18 cellular contexts compared by ENCODE assay signal in genomic region chr15:40075298-40076044, GRCh38. TPM values are rescaled to one million over a fixed set of nuclear protein-coding genes. Genes with fewer than 3 reads are reported as not detected.
DNase-seq lines count a peak whose midpoint lies in the region; ATAC-seq and TF ChIP-seq lines count a peak whose summit lies in the region.
"Had no signal": no experiment of that assay in that cellular context is flagged by ENCODE, and none has a peak within 500 bp of the region (broad histone marks: within the 10 kb centered on the region; RNA-seq: fewer than 3 reads in every experiment).

No MANE protein-coding gene starts in this region.

- CTCF ChIA-PET in Panc1 (lab: Charles Lee): no interaction called here

- H3K4me3 ChIP-seq in Panc1 (ENCODE audit: low read depth in 2 of 2, low read length in 2 of 2) (no peak overlapping the region), right lobe of liver (no peak overlapping the region), stomach (no peak overlapping the region)

- 74% methylated on average over 15 of the region's 18 CpGs for WGBS in right lobe of liver (ENCODE audit: insufficient coverage, low coverage, low lambda C conversion rate, missing lambda C conversion rate)
- 63 to 70% (median 69%) methylated on average over 18 of the region's 18 CpGs for WGBS in stomach, 5 donors

- H3K36me3 ChIP-seq in Panc1 (ENCODE audit: control insufficient read depth, insufficient read depth, low read length) (no peaks in the 10 kb centered on the region), right lobe of liver (no peaks in the 10 kb centered on the region), stomach (no peaks in the 10 kb centered on the region)

- no peak for TF ChIP-seq POLR2A in right lobe of liver (IDR thresholded peaks at IDR 0.05)
- TF ChIP-seq POLR2A in stomach (IDR thresholded peaks at IDR 0.05): no peak

- TF ChIP-seq EP300 in stomach (IDR thresholded peaks at IDR 0.05): no peak

- H3K4me1 ChIP-seq in Panc1 (ENCODE audit: control insufficient read depth, insufficient read depth, low read length) (peaks cover 11% of the 10 kb centered on the region), right lobe of liver (no peaks in the 10 kb centered on the region), stomach (peaks cover 13 to 38% (median 24%) of the 10 kb centered on the region in 4 donors)

- H3K27ac ChIP-seq in Panc1 (ENCODE audit: low read length) (peak overlapping the region; percentile 31; the same call in 1 of the 2 replicates), right lobe of liver (no peak overlapping the region), stomach (peak overlapping the region in 3 of 5 donors; percentile 17 to 42 (median 22))

- in situ Hi-C loops in Panc1 (cut with HindIII; ENCODE audit: low pct_unique_long_range_greater_than_20kb, low sequenced_read_pairs): no loop called here

- TF ChIP-seq CTCF in Panc1 (IDR thresholded peaks at IDR 0.05): no peak
- TF ChIP-seq CTCF in right lobe of liver (IDR thresholded peaks at IDR 0.05): no peak
- TF ChIP-seq CTCF in stomach (IDR thresholded peaks at IDR 0.05): no peak

- no TSS peak for BruUV-seq in Panc1 (replicated peaks; lab: Mats Ljungman, UMichigan)

- POLR2A ChIA-PET in Panc1 (lab: Charles Lee): no interaction called here

- DNase-seq in NCI-H345 (lab: John Stamatoyannopoulos, UW): peak; percentile 46
- no peak for DNase-seq in NCI-H345 treated with DMSO at 0.1 percent for 48 hours (lab: John Stamatoyannopoulos, UW; ENCODE audit: unreplicated experiment)
- no peak for DNase-seq in Panc1 (ENCODE audit: low read depth, low spot score)
- DNase-seq in right lobe of liver: no peak
- DNase-seq in stomach: peak; percentile 73
- no peak for DNase-seq in iPS-NIHi7 (ENCODE audit: extremely low spot score)
- DNase-seq: activated CD8-positive, alpha-beta memory T cell treated with anti-CD3 and anti-CD28 coated beads, Interleukin-2, amount 50 U/mL, for 48 hours; activated naive CD8-positive, alpha-beta T cell treated with anti-CD3 and anti-CD28 coated beads for 36 hours; GOT3; NCI-H187; stimulated activated CD4-positive, alpha-beta T cell treated with anti-CD3 and anti-CD28 coated beads, Interleukin-4, amount 100 ng/mL, for 4 hours; stimulated activated naive CD4-positive, alpha-beta T cell treated with Interleukin-2 at 50 U/mL for 16 hours; SW 1271 had no signal

- no peaks in the 10 kb centered on the region for H3K9me3 ChIP-seq in Panc1 (ENCODE audit: control insufficient read depth, insufficient read depth, low read depth, low read length)
- H3K9me3 ChIP-seq in right lobe of liver: no peaks in the 10 kb centered on the region
- H3K9me3 ChIP-seq in stomach: no peaks in the 10 kb centered on the region

- H3K27me3 ChIP-seq in Panc1 (ENCODE audit: control insufficient read depth, insufficient read depth, low read length) (no peaks in the 10 kb centered on the region), right lobe of liver (no peaks in the 10 kb centered on the region), stomach (no peaks in the 10 kb centered on the region)

- no peak for ATAC-seq in Panc1
- peak in 3 of 4 donors; percentile 10 to 44 (median 43) for ATAC-seq in right lobe of liver
- ATAC-seq in HG02642 (IDR thresholded peaks at IDR 0.05; ENCODE audit: poor library complexity, unreplicated experiment): no peak
- ATAC-seq in HG02763 (IDR thresholded peaks at IDR 0.05; ENCODE audit: unreplicated experiment): no peak
- ATAC-seq: activated CD4-positive, CD25-positive, alpha-beta regulatory T cell treated with anti-CD3 and anti-CD28 coated beads, Interleukin-2, amount 50 U/mL, for 24 hours; natural killer cell treated with Interleukin-12 subunit alpha and Interleukin-12 subunit beta and Interleukin-15 and Interleukin-18, amount 100 ng/mL, for 72 hours; sciatic nerve had no signal

- intact Hi-C loops in Panc1 (cut with micrococcal nuclease; ENCODE audit: unreplicated experiment) (no loop called here), right lobe of liver (cut with DNase I) (no loop called here), stomach (cut with DNase I; ENCODE audit: low total_unique reads) (no loop called here)

RNA-seq across cellular contexts. Expression of gene BMF, which starts 33.2 kb away (rescaled TPM):
- total RNA-seq in Panc1 (2021; ENCODE audit: unreplicated experiment): 7.8 TPM
- 9.4 TPM for polyA plus RNA-seq in Panc1 (2012; ENCODE audit: insufficient read length)
- total RNA-seq in right lobe of liver: 1 to 10 TPM; 1.7 to 7.3 (median 3.4) TPM
- total RNA-seq in stomach: 10 to 100 TPM in 3 of 5 donors, 1 to 10 TPM in 2; 2.2 to 11.7 (median 10.7) TPM
- 1 to 10 TPM; 3.8 to 6.5 (median 5.1) TPM for polyA plus RNA-seq in stomach

RNA-seq across cellular contexts. Expression of gene SRP14, which starts 36.5 kb away (rescaled TPM):
- total RNA-seq in Panc1 (2021; ENCODE audit: unreplicated experiment) (166 TPM), right lobe of liver (100 to 1,000 TPM in 2 of 6 experiments, 10 to 100 TPM in 4; 57.9 to 277 (median 81.0) TPM), stomach (100 to 1,000 TPM in 3 of 5 donors, 10 to 100 TPM in 2; 72.4 to 350 (median 168) TPM)
- polyA plus RNA-seq in Panc1 (2012; ENCODE audit: insufficient read length): 372 TPM
- 100 to 1,000 TPM; 369 to 411 (median 382) TPM for polyA plus RNA-seq in stomach

Comparison
In these comparisons a context has a peak if more than half of its experiments do, and no peak if none do; other contexts are left out.
1. DNase-seq: peak in NCI-H345 (single experiment) and stomach (single experiment); none in NCI-H345 treated with DMSO at 0.1 percent for 48 hours (single experiment), Panc1 (single experiment), right lobe of liver (0 of 3) and iPS-NIHi7 (single experiment).
2. ATAC-seq: peak in right lobe of liver (3 of 4); none in Panc1 (single experiment), HG02642 (single experiment) and HG02763 (single experiment).
3. H3K27ac ChIP-seq: peak in Panc1 (single experiment) and stomach (3 of 5); none in right lobe of liver (0 of 3).